Comparison of ENCODE assay signal across 5 cellular contexts in genomic region chr3:75623656-75624055, GRCh38. TPM values are rescaled to one million over a fixed set of nuclear protein-coding genes. Genes with fewer than 3 reads are reported as not detected.
"Had no signal": no experiment of that assay in that cellular context is flagged by ENCODE, and none has a peak within 500 bp of the region (broad histone marks: within the 10 kb centered on the region; RNA-seq: fewer than 3 reads in every experiment).

No MANE protein-coding gene starts in this region.

RNA-seq across cellular contexts. Expression of gene FRG2C, which starts 40.5 kb away (rescaled TPM):
- total RNA-seq: GM23248, H1, H4, H9, HFFc6 had no signal
- polyA plus RNA-seq: GM23248, H1 had no signal
